ENCODE assay signal across 1 cellular context in the genomic region with DNA sequence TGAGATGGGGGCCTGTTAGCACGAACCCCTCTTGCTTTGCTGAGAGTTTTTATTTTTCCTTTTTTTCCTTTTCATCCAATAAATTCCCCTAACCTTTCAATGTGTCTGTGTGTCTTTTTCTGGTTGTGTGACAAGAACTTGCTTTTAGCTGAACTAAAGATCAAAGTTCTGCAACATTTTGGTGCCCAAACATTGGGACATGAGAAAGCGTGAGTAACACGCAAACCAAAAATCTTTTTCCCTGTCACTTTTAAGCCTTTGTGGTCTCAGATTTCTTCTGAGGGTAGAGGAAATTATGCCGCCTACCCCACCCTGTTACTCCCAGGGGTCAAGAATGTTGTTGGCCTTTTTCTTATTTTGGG.
A peak's percentile ranks its signal among the peaks of the same experiment; 100 is the strongest.
TF ChIP-seq lines count a peak whose summit lies in the region.

No MANE protein-coding gene starts in this region.

TF ChIP-seq in HepG2, 621 proteins besides CTCF, POLR2A, EP300 and RAD21 (continued from another document and continues in another):
- TF ChIP-seq, protein P1, sequence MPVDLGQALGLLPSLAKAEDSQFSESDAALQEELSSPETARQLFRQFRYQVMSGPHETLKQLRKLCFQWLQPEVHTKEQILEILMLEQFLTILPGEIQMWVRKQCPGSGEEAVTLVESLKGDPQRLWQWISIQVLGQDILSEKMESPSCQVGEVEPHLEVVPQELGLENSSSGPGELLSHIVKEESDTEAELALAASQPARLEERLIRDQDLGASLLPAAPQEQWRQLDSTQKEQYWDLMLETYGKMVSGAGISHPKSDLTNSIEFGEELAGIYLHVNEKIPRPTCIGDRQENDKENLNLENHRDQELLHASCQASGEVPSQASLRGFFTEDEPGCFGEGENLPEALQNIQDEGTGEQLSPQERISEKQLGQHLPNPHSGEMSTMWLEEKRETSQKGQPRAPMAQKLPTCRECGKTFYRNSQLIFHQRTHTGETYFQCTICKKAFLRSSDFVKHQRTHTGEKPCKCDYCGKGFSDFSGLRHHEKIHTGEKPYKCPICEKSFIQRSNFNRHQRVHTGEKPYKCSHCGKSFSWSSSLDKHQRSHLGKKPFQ (CRISPR knock-in tag; IDR thresholded peaks at IDR 0.05; ENCODE audit: insufficient replicate concordance) = peak; percentile 12
- TF ChIP-seq ZNF12 (CRISPR knock-in tag; IDR thresholded peaks at IDR 0.05) (no peak), MED1 (CRISPR knock-in tag; IDR thresholded peaks at IDR 0.05) (peak; percentile 48; the same call in 1 of the 2 replicates), REXO4 (CRISPR knock-in tag; IDR thresholded peaks at IDR 0.05; ENCODE audit: borderline replicate concordance) (no peak), KMT2B (CRISPR knock-in tag; IDR thresholded peaks at IDR 0.05) (no peak), ZNF788 (CRISPR knock-in tag; IDR thresholded peaks at IDR 0.05; ENCODE audit: borderline replicate concordance) (no peak), POGZ (CRISPR knock-in tag; IDR thresholded peaks at IDR 0.05) (peak; percentile 6; the same call in 1 of the 2 replicates), NFIC (IDR thresholded peaks at IDR 0.05; ENCODE audit: low read length) (peak; percentile 7; the same call in 1 of the 2 replicates), GZF1 (CRISPR knock-in tag; IDR thresholded peaks at IDR 0.05) (no peak), NFYB (CRISPR knock-in tag; IDR thresholded peaks at IDR 0.05) (no peak), MEIS1 (CRISPR knock-in tag; IDR thresholded peaks at IDR 0.05; ENCODE audit: borderline replicate concordance) (0 out of 2 replicates have a peak, but pooled peaks have one; percentile 10), ZNF749 (CRISPR knock-in tag; IDR thresholded peaks at IDR 0.05; ENCODE audit: borderline replicate concordance) (no peak)
- TF ChIP-seq, protein P2, sequence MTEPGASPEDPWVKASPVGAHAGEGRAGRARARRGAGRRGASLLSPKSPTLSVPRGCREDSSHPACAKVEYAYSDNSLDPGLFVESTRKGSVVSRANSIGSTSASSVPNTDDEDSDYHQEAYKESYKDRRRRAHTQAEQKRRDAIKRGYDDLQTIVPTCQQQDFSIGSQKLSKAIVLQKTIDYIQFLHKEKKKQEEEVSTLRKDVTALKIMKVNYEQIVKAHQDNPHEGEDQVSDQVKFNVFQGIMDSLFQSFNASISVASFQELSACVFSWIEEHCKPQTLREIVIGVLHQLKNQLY (CRISPR knock-in tag; IDR thresholded peaks at IDR 0.05) = peak; percentile 3; the same call in 1 of the 2 replicates
- TF ChIP-seq, protein P3, sequence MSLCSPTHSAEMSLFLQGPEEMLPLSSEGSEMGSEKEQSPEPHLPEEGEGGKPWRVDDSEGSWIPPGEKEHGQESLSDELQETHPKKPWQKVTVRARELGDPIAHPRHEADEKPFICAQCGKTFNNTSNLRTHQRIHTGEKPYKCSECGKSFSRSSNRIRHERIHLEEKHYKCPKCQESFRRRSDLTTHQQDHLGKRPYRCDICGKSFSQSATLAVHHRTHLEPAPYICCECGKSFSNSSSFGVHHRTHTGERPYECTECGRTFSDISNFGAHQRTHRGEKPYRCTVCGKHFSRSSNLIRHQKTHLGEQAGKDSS (CRISPR knock-in tag; IDR thresholded peaks at IDR 0.05; ENCODE audit: borderline replicate concordance, low read depth) = 0 out of 2 replicates have a peak, but pooled peaks have one; percentile 9
- TF ChIP-seq, protein P4, sequence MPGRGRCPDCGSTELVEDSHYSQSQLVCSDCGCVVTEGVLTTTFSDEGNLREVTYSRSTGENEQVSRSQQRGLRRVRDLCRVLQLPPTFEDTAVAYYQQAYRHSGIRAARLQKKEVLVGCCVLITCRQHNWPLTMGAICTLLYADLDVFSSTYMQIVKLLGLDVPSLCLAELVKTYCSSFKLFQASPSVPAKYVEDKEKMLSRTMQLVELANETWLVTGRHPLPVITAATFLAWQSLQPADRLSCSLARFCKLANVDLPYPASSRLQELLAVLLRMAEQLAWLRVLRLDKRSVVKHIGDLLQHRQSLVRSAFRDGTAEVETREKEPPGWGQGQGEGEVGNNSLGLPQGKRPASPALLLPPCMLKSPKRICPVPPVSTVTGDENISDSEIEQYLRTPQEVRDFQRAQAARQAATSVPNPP (CRISPR knock-in tag; IDR thresholded peaks at IDR 0.05) = no peak
- TF ChIP-seq, protein P5, sequence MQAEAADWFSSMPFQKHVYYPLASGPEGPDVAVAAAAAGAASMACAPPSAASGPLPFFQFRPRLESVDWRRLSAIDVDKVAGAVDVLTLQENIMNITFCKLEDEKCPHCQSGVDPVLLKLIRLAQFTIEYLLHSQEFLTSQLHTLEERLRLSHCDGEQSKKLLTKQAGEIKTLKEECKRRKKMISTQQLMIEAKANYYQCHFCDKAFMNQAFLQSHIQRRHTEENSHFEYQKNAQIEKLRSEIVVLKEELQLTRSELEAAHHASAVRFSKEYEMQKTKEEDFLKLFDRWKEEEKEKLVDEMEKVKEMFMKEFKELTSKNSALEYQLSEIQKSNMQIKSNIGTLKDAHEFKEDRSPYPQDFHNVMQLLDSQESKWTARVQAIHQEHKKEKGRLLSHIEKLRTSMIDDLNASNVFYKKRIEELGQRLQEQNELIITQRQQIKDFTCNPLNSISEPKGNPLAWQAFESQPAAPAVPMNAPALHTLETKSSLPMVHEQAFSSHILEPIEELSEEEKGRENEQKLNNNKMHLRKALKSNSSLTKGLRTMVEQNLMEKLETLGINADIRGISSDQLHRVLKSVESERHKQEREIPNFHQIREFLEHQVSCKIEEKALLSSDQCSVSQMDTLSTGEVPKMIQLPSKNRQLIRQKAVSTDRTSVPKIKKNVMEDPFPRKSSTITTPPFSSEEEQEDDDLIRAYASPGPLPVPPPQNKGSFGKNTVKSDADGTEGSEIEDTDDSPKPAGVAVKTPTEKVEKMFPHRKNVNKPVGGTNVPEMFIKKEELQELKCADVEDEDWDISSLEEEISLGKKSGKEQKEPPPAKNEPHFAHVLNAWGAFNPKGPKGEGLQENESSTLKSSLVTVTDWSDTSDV (CRISPR knock-in tag; IDR thresholded peaks at IDR 0.05) = no peak
- TF ChIP-seq, protein P6, sequence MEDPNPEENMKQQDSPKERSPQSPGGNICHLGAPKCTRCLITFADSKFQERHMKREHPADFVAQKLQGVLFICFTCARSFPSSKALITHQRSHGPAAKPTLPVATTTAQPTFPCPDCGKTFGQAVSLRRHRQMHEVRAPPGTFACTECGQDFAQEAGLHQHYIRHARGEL (CRISPR knock-in tag; IDR thresholded peaks at IDR 0.05) = no peak
- TF ChIP-seq, protein P7, sequence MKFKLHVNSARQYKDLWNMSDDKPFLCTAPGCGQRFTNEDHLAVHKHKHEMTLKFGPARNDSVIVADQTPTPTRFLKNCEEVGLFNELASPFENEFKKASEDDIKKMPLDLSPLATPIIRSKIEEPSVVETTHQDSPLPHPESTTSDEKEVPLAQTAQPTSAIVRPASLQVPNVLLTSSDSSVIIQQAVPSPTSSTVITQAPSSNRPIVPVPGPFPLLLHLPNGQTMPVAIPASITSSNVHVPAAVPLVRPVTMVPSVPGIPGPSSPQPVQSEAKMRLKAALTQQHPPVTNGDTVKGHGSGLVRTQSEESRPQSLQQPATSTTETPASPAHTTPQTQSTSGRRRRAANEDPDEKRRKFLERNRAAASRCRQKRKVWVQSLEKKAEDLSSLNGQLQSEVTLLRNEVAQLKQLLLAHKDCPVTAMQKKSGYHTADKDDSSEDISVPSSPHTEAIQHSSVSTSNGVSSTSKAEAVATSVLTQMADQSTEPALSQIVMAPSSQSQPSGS (CRISPR knock-in tag; IDR thresholded peaks at IDR 0.05) = no peak
- TF ChIP-seq, protein P8, sequence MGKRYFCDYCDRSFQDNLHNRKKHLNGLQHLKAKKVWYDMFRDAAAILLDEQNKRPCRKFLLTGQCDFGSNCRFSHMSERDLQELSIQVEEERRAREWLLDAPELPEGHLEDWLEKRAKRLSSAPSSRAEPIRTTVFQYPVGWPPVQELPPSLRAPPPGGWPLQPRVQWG (CRISPR knock-in tag; IDR thresholded peaks at IDR 0.05; ENCODE audit: borderline replicate concordance, low read depth) = no peak
- TF ChIP-seq, protein P9, sequence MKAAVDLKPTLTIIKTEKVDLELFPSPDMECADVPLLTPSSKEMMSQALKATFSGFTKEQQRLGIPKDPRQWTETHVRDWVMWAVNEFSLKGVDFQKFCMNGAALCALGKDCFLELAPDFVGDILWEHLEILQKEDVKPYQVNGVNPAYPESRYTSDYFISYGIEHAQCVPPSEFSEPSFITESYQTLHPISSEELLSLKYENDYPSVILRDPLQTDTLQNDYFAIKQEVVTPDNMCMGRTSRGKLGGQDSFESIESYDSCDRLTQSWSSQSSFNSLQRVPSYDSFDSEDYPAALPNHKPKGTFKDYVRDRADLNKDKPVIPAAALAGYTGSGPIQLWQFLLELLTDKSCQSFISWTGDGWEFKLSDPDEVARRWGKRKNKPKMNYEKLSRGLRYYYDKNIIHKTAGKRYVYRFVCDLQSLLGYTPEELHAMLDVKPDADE (CRISPR knock-in tag; IDR thresholded peaks at IDR 0.05) = no peak
- TF ChIP-seq, protein P10, sequence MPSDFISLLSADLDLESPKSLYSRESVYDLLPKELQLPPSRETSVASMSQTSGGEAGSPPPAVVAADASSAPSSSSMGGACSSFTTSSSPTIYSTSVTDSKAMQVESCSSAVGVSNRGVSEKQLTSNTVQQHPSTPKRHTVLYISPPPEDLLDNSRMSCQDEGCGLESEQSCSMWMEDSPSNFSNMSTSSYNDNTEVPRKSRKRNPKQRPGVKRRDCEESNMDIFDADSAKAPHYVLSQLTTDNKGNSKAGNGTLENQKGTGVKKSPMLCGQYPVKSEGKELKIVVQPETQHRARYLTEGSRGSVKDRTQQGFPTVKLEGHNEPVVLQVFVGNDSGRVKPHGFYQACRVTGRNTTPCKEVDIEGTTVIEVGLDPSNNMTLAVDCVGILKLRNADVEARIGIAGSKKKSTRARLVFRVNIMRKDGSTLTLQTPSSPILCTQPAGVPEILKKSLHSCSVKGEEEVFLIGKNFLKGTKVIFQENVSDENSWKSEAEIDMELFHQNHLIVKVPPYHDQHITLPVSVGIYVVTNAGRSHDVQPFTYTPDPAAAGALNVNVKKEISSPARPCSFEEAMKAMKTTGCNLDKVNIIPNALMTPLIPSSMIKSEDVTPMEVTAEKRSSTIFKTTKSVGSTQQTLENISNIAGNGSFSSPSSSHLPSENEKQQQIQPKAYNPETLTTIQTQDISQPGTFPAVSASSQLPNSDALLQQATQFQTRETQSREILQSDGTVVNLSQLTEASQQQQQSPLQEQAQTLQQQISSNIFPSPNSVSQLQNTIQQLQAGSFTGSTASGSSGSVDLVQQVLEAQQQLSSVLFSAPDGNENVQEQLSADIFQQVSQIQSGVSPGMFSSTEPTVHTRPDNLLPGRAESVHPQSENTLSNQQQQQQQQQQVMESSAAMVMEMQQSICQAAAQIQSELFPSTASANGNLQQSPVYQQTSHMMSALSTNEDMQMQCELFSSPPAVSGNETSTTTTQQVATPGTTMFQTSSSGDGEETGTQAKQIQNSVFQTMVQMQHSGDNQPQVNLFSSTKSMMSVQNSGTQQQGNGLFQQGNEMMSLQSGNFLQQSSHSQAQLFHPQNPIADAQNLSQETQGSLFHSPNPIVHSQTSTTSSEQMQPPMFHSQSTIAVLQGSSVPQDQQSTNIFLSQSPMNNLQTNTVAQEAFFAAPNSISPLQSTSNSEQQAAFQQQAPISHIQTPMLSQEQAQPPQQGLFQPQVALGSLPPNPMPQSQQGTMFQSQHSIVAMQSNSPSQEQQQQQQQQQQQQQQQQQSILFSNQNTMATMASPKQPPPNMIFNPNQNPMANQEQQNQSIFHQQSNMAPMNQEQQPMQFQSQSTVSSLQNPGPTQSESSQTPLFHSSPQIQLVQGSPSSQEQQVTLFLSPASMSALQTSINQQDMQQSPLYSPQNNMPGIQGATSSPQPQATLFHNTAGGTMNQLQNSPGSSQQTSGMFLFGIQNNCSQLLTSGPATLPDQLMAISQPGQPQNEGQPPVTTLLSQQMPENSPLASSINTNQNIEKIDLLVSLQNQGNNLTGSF (CRISPR knock-in tag; IDR thresholded peaks at IDR 0.05) = no peak
- TF ChIP-seq, protein P11, sequence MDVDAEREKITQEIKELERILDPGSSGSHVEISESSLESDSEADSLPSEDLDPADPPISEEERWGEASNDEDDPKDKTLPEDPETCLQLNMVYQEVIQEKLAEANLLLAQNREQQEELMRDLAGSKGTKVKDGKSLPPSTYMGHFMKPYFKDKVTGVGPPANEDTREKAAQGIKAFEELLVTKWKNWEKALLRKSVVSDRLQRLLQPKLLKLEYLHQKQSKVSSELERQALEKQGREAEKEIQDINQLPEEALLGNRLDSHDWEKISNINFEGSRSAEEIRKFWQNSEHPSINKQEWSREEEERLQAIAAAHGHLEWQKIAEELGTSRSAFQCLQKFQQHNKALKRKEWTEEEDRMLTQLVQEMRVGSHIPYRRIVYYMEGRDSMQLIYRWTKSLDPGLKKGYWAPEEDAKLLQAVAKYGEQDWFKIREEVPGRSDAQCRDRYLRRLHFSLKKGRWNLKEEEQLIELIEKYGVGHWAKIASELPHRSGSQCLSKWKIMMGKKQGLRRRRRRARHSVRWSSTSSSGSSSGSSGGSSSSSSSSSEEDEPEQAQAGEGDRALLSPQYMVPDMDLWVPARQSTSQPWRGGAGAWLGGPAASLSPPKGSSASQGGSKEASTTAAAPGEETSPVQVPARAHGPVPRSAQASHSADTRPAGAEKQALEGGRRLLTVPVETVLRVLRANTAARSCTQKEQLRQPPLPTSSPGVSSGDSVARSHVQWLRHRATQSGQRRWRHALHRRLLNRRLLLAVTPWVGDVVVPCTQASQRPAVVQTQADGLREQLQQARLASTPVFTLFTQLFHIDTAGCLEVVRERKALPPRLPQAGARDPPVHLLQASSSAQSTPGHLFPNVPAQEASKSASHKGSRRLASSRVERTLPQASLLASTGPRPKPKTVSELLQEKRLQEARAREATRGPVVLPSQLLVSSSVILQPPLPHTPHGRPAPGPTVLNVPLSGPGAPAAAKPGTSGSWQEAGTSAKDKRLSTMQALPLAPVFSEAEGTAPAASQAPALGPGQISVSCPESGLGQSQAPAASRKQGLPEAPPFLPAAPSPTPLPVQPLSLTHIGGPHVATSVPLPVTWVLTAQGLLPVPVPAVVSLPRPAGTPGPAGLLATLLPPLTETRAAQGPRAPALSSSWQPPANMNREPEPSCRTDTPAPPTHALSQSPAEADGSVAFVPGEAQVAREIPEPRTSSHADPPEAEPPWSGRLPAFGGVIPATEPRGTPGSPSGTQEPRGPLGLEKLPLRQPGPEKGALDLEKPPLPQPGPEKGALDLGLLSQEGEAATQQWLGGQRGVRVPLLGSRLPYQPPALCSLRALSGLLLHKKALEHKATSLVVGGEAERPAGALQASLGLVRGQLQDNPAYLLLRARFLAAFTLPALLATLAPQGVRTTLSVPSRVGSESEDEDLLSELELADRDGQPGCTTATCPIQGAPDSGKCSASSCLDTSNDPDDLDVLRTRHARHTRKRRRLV (CRISPR knock-in tag; IDR thresholded peaks at IDR 0.05) = no peak
- TF ChIP-seq, protein P12, sequence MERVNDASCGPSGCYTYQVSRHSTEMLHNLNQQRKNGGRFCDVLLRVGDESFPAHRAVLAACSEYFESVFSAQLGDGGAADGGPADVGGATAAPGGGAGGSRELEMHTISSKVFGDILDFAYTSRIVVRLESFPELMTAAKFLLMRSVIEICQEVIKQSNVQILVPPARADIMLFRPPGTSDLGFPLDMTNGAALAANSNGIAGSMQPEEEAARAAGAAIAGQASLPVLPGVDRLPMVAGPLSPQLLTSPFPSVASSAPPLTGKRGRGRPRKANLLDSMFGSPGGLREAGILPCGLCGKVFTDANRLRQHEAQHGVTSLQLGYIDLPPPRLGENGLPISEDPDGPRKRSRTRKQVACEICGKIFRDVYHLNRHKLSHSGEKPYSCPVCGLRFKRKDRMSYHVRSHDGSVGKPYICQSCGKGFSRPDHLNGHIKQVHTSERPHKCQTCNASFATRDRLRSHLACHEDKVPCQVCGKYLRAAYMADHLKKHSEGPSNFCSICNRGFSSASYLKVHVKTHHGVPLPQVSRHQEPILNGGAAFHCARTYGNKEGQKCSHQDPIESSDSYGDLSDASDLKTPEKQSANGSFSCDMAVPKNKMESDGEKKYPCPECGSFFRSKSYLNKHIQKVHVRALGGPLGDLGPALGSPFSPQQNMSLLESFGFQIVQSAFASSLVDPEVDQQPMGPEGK (CRISPR knock-in tag; IDR thresholded peaks at IDR 0.05) = 0 out of 2 replicates have a peak, but pooled peaks have one; percentile 18
